Comparison of ENCODE assay signal across 23 cellular contexts in the genomic region with DNA sequence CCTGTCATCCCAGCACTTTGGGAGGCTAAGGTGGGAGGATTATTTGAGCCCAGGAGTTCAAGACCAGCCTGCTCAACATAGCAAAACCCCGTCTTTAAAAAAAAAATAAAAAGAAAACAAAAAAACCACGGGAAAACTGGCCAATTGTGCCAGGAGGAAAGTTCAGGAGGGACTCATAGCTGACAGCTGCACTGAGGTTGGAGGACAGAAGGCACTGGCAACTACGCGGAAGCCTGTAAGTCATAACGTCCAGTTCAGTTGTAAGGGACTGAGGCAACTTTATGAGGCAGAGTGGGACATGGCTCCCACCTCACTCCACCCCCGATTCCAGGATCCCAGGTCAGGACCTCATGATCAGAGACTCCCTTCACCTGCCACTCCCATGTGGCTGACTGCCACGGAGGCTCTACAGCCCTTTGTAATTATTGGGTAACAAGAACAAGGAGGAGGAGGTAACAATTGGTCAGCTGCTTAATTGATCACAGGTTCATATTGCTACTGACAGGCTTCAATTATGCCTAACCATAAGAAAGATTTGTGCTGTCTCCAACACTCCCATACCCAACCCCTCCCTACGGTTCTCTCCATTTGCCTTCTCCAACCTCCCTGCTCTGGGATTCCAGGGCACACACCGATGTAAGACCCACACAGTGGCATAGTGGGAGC. TPM values are rescaled to one million over a fixed set of nuclear protein-coding genes. Genes with fewer than 3 reads are reported as not detected.
DNase-seq lines count a peak whose midpoint lies in the region; ATAC-seq, FAIRE-seq and TF ChIP-seq lines count a peak whose summit lies in the region.
"Had no signal": no experiment of that assay in that cellular context is flagged by ENCODE, and none has a peak within 500 bp of the region (broad histone marks: within the 10 kb centered on the region; RNA-seq: fewer than 3 reads in every experiment).

No MANE protein-coding gene starts in this region.

- no peaks in the 10 kb centered on the region for H3K36me3 Mint-ChIP-seq in activated naive CD8-positive, alpha-beta T cell treated with anti-CD3 and anti-CD28 coated beads, Interleukin-2, amount 50 U/mL, for 24 hours (ENCODE audit: low read depth)

- no peak overlapping the region for H2AFZ ChIP-seq in IMR-90 (replicated peaks; ENCODE audit: low read length, poor library complexity)
- H2AFZ ChIP-seq in H1 (ENCODE audit: low read length): no peak overlapping the region
- H2AFZ ChIP-seq: GM23248 had no signal

- H2BK15ac ChIP-seq in IMR-90 (ENCODE audit: low read depth, low read length): no peak overlapping the region
- no peak overlapping the region for H2BK15ac ChIP-seq in H1 (ENCODE audit: low read length)

- H2BK120ac ChIP-seq in IMR-90 (ENCODE audit: low read depth, low read length) (no peak overlapping the region), H1 (replicated peaks; ENCODE audit: low read depth, low read length) (peak overlapping the region; percentile 33)

- no peaks in the 10 kb centered on the region for H3K9me3 ChIP-seq in IMR-90 (ENCODE audit: control insufficient read depth, insufficient read depth, low read length)
- no peaks in the 10 kb centered on the region for H3K9me3 ChIP-seq in H1 (ENCODE audit: insufficient read depth in 2 of 2, low read depth in 1 of 2, low read length in 1 of 2)
- no peaks in the 10 kb centered on the region for H3K9me3 ChIP-seq in small intestine (ENCODE audit: control insufficient read depth, low read depth)
- H3K9me3 ChIP-seq: BLaER1, HAP-1 had no signal

- H3K79me1 ChIP-seq in IMR-90 (ENCODE audit: low read depth in 1 of 2, low read length in 2 of 2): no peaks in the 10 kb centered on the region
- no peaks in the 10 kb centered on the region for H3K79me1 ChIP-seq in H1 (ENCODE audit: low read depth, low read length)

- H3K79me2 ChIP-seq in H1 (ENCODE audit: control insufficient read depth in 1 of 2, insufficient read depth in 2 of 2, low read length in 2 of 2): no peaks in the 10 kb centered on the region

- peak overlapping the region; percentile 5 for H2AK9ac ChIP-seq in IMR-90 (replicated peaks; ENCODE audit: low read depth, low read length, poor library complexity)

- no peak overlapping the region for H3K4ac ChIP-seq in IMR-90 (ENCODE audit: low read depth, low read length)
- no peak overlapping the region for H3K4ac ChIP-seq in H1 (replicated peaks; ENCODE audit: insufficient read length, low read depth, low read length)

- TF ChIP-seq CTCF in IMR-90 (conservative IDR thresholded peaks at IDR 0.05; ENCODE audit: low read depth, low read length) (no peak), H1 (IDR thresholded peaks at IDR 0.05; ENCODE audit: control extremely low read depth in 1 of 3, insufficient read depth in 1 of 3, low read depth in 1 of 3, low read length in 3 of 3) (no peak)

- no peak for DNase-seq in IMR-90
- peak; percentile 63 for DNase-seq in NCI-H2227 (lab: John Stamatoyannopoulos, UW; ENCODE audit: unreplicated experiment)
- DNase-seq in H1 (ENCODE audit: low read depth in 1 of 2, low spot score in 2 of 2): no peak
- peak; percentile 35 for DNase-seq in small intestine
- no peak for DNase-seq in activated naive CD8-positive, alpha-beta T cell treated with anti-CD3 and anti-CD28 coated beads, Interleukin-2, amount 50 U/mL, for 24 hours
- DNase-seq in T-helper 2 cell: no peak
- DNase-seq: ACHN; CD4-positive, alpha-beta T cell; DMS 273 treated with DMSO at 0.1 percent for 48 hours; DMS79 treated with DMSO at 0.1 percent for 48 hours; GM23248; NCI-H1694 treated with DMSO at 0.1 percent for 48 hours; NCI-H2081 treated with DMSO at 0.1 percent for 48 hours; NCI-H2171 treated with DMSO at 0.1 percent for 48 hours; NCI-H446 treated with DMSO at 0.1 percent for 48 hours; NCI-H526 treated with DMSO at 0.1 percent for 48 hours; SIG-M5 had no signal

- H2AK5ac ChIP-seq in IMR-90 (ENCODE audit: low read depth, low read length): no peak overlapping the region
- H2AK5ac ChIP-seq in H1 (ENCODE audit: low read depth, low read length): no peak overlapping the region

- peaks cover 2% of the 10 kb centered on the region for H3K4me1 ChIP-seq in IMR-90 (ENCODE audit: control insufficient read depth, insufficient read depth, low read length)
- peaks cover 0 to 3% (median 0%) of the 10 kb centered on the region in 4 experiments; a peak in 2 of 7 replicates for H3K4me1 ChIP-seq in H1 (replicated peaks in 1 of 4; ENCODE audit: control insufficient read depth in 3 of 4, insufficient read depth in 4 of 4, low read length in 3 of 4)
- no peaks in the 10 kb centered on the region for H3K4me1 ChIP-seq in small intestine (ENCODE audit: control insufficient read depth in 2 of 2, insufficient read depth in 1 of 2, low read depth in 1 of 2, low read length in 1 of 2)
- H3K4me1 ChIP-seq: HAP-1 had no signal

- no peak overlapping the region for H3K9ac ChIP-seq in IMR-90 (ENCODE audit: low read depth, low read length)
- no peak overlapping the region for H3K9ac ChIP-seq in H1 (replicated peaks in 1 of 4; ENCODE audit: extremely low read depth in 1 of 4, low read depth in 3 of 4, low read length in 3 of 4)
- H3K9ac ChIP-seq: BLaER1, GM23248 had no signal

- in situ Hi-C loops in IMR-90 (cut with MboI; ENCODE audit: low sequenced_read_pairs): no loop called here

- no peak overlapping the region for H3K27ac Mint-ChIP-seq in activated naive CD8-positive, alpha-beta T cell treated with anti-CD3 and anti-CD28 coated beads, Interleukin-2, amount 50 U/mL, for 24 hours
- H3K27ac Mint-ChIP-seq: CD4-positive, alpha-beta T cell had no signal

- ATAC-seq in IMR-90 (ENCODE audit: low read depth): no peak
- no peak for ATAC-seq in HG02870 (IDR thresholded peaks at IDR 0.05; ENCODE audit: unreplicated experiment)
- ATAC-seq in activated naive CD8-positive, alpha-beta T cell treated with anti-CD3 and anti-CD28 coated beads, Interleukin-2, amount 50 U/mL, for 24 hours: no peak
- ATAC-seq: GM12878, Panc1 had no signal

- H4K8ac ChIP-seq in IMR-90 (ENCODE audit: low read depth in 2 of 2, low read length in 2 of 2): no peak overlapping the region
- no peak overlapping the region; the same call in 1 of the 2 replicates for H4K8ac ChIP-seq in H1 (ENCODE audit: extremely low read depth, insufficient read depth, low read length)

- BruUV-seq in IMR-90 (replicated peaks; lab: Mats Ljungman, UMichigan): no TSS peak

- no peak for TF ChIP-seq EP300 in H1 (IDR thresholded peaks at IDR 0.05; ENCODE audit: borderline replicate concordance in 1 of 2, low read depth in 2 of 2, low read length in 2 of 2)

- 80% methylated on average over 1 of the region's 9 CpGs; no CpG with 5 or more reads in 1 of the 2 experiments for WGBS in IMR-90 (ENCODE audit: extremely low coverage in 2 of 2, insufficient read length in 1 of 2), 2 experiments
- 91% methylated on average over 9 of the region's 9 CpGs; no CpG with 5 or more reads in 1 of the 2 experiments for WGBS in H1 (ENCODE audit: extremely low coverage in 1 of 2, insufficient coverage in 1 of 2, insufficient read length in 1 of 2, insufficient replicate concordance in 2 of 2, low coverage in 1 of 2, low lambda C conversion rate in 2 of 2, missing lambda C conversion rate in 1 of 2), 2 experiments
- WGBS in small intestine, 3 donors: 24 to 65% (median 31%) methylated on average over 8 to 9 of the region's 9 CpGs

- H3K4me3 Mint-ChIP-seq in activated naive CD8-positive, alpha-beta T cell treated with anti-CD3 and anti-CD28 coated beads, Interleukin-2, amount 50 U/mL, for 24 hours: no peak overlapping the region
- H3K4me3 Mint-ChIP-seq: CD4-positive, alpha-beta T cell had no signal

- H4K91ac ChIP-seq in IMR-90 (ENCODE audit: insufficient read depth, low read depth, low read length) (no peak overlapping the region), H1 (replicated peaks; ENCODE audit: insufficient read length, low read length) (no peak overlapping the region)

- H3K23me2 ChIP-seq in H1 (ENCODE audit: low read depth, low read length): peaks cover 2% of the 10 kb centered on the region; the same call in 1 of the 2 replicates

- no peak overlapping the region for H2BK12ac ChIP-seq in H1 (ENCODE audit: low read depth, low read length)

- H2BK20ac ChIP-seq in IMR-90 (ENCODE audit: low read depth, low read length): no peak overlapping the region
- H2BK20ac ChIP-seq in H1 (ENCODE audit: low read length): no peak overlapping the region

- CTCF ChIA-PET in IMR-90 (lab: Yijun Ruan, JAX) (interaction anchor here (0.6 kb wide), 1 partner anchor 152 kb away, joined by 5 read pairs; no protein-coding TSS in a partner anchor), H1 (lab: Charles Lee; ENCODE audit: partially characterized antibody) (no interaction called here)

- H4K20me1 ChIP-seq in IMR-90 (ENCODE audit: insufficient read depth, low read length) (0 out of 2 replicates have a peak, but pooled peaks cover 3% of the 10 kb centered on the region), H1 (replicated peaks in 1 of 2; ENCODE audit: control insufficient read depth in 1 of 2, insufficient read depth in 2 of 2, low read length in 2 of 2) (peaks cover 0 to 1% of the 10 kb centered on the region in 2 experiments)
- H4K20me1 ChIP-seq: BLaER1 had no signal

- dilution Hi-C loops in IMR-90 (cut with HindIII; ENCODE audit: low sequenced_read_pairs, unreplicated experiment): no loop called here

- H2BK5ac ChIP-seq in IMR-90 (ENCODE audit: low read depth, low read length, poor library complexity, severe bottlenecking): no peak overlapping the region
- no peak overlapping the region for H2BK5ac ChIP-seq in H1 (ENCODE audit: low read depth, low read length)

- H3K4me3 ChIP-seq in IMR-90 (ENCODE audit: insufficient read depth, low read depth, low read length) (no peak overlapping the region), H1 (ENCODE audit: extremely low read depth in 1 of 4, insufficient read depth in 2 of 4, low read depth in 3 of 4, low read length in 4 of 4) (no peak overlapping the region), small intestine (ENCODE audit: low read depth in 1 of 2, low read length in 2 of 2) (no peak overlapping the region)
- H3K4me3 ChIP-seq: BLaER1, GM12878, GM23248, HAP-1 had no signal

- TF ChIP-seq POLR2A in IMR-90 (IDR thresholded peaks at IDR 0.05; ENCODE audit: low read depth, low read length) (no peak), H1 (IDR thresholded peaks at IDR 0.05; ENCODE audit: control extremely low read depth in 1 of 2, low read depth in 2 of 2, low read length in 2 of 2) (no peak)

- H3K27me3 Mint-ChIP-seq in activated naive CD8-positive, alpha-beta T cell treated with anti-CD3 and anti-CD28 coated beads, Interleukin-2, amount 50 U/mL, for 24 hours: peaks cover 8% of the 10 kb centered on the region

- H3K23ac ChIP-seq in IMR-90 (ENCODE audit: low read depth, low read length) (no peak overlapping the region), H1 (ENCODE audit: insufficient read length) (no peak overlapping the region)

- H3K9me3 Mint-ChIP-seq in activated naive CD8-positive, alpha-beta T cell treated with anti-CD3 and anti-CD28 coated beads, Interleukin-2, amount 50 U/mL, for 24 hours: no peaks in the 10 kb centered on the region
- H3K9me3 Mint-ChIP-seq: CD4-positive, alpha-beta T cell had no signal

- H3K14ac ChIP-seq in IMR-90 (replicated peaks; ENCODE audit: low read depth, low read length) (no peak overlapping the region), H1 (ENCODE audit: insufficient read length) (no peak overlapping the region)

- H3K4me2 ChIP-seq in IMR-90 (ENCODE audit: low read depth, low read length) (no peak overlapping the region), H1 (ENCODE audit: insufficient read depth in 1 of 2, low read depth in 2 of 2, low read length in 2 of 2) (no peak overlapping the region)
- H3K4me2 ChIP-seq: BLaER1 had no signal

- TF ChIP-seq RAD21 in IMR-90 (IDR thresholded peaks at IDR 0.05; ENCODE audit: low read length): no peak
- no peak for TF ChIP-seq RAD21 in H1 (IDR thresholded peaks at IDR 0.05 in 1 of 2, conservative IDR thresholded peaks at IDR 0.05 in 1 of 2; ENCODE audit: low read depth in 2 of 2, low read length in 2 of 2)

- no peak overlapping the region for H3K27ac ChIP-seq in IMR-90 (ENCODE audit: insufficient read depth, low read length)
- no peak overlapping the region for H3K27ac ChIP-seq in H1 (ENCODE audit: low read depth, low read length)
- H3K27ac ChIP-seq in small intestine (ENCODE audit: low read depth in 1 of 2, low read length in 1 of 2): no peak overlapping the region
- H3K27ac ChIP-seq: BLaER1, GM23248 had no signal

- peaks cover 3% of the 10 kb centered on the region for H3K9me1 ChIP-seq in IMR-90 (ENCODE audit: insufficient read depth, low read length)

- POLR2A ChIA-PET in IMR-90 (lab: Charles Lee; ENCODE audit: unreplicated experiment) (no interaction called here), H1 (lab: Charles Lee; ENCODE audit: partially characterized antibody) (no interaction called here)

- intact Hi-C loops in IMR-90 (cut with micrococcal nuclease): no loop called here

- H3K27me3 ChIP-seq in IMR-90 (ENCODE audit: control insufficient read depth, insufficient read depth, low read length) (peaks cover 12% of the 10 kb centered on the region), H1 (replicated peaks in 1 of 4; ENCODE audit: control insufficient read depth in 3 of 4, extremely low read depth in 1 of 4, insufficient read depth in 3 of 4, low read length in 3 of 4) (no peaks in the 10 kb centered on the region; a peak in 2 of 7 replicates), small intestine (ENCODE audit: control insufficient read depth in 2 of 2, insufficient read depth in 2 of 2, low read length in 2 of 2) (no peaks in the 10 kb centered on the region)
- H3K27me3 ChIP-seq: BLaER1 had no signal

- H3K4me1 Mint-ChIP-seq in activated naive CD8-positive, alpha-beta T cell treated with anti-CD3 and anti-CD28 coated beads, Interleukin-2, amount 50 U/mL, for 24 hours: peaks cover 2% of the 10 kb centered on the region

- no peak overlapping the region for H3K18ac ChIP-seq in IMR-90 (ENCODE audit: low read depth, low read length)
- no peak overlapping the region for H3K18ac ChIP-seq in H1 (ENCODE audit: extremely low read depth, low read length)

- H3K56ac ChIP-seq in IMR-90 (ENCODE audit: extremely low read depth, insufficient read depth, low read length): no peak overlapping the region
- no peak overlapping the region for H3K56ac ChIP-seq in H1 (replicated peaks; ENCODE audit: insufficient read length, low read depth, low read length)

- FAIRE-seq in H1 (lab: Jason Lieb, UNC): no peak
- FAIRE-seq in small intestine (lab: Jason Lieb, UNC): no peak
- FAIRE-seq: GM12878 had no signal

- H3K36me3 ChIP-seq in IMR-90 (ENCODE audit: control insufficient read depth, insufficient read depth, low read length) (no peaks in the 10 kb centered on the region), H1 (ENCODE audit: control insufficient read depth in 2 of 4, insufficient read depth in 4 of 4, low read length in 3 of 4) (no peaks in the 10 kb centered on the region), small intestine (ENCODE audit: control insufficient read depth in 2 of 2, insufficient read depth in 2 of 2, low read length in 2 of 2) (no peaks in the 10 kb centered on the region)
- H3K36me3 ChIP-seq: BLaER1, HAP-1 had no signal

- no peak overlapping the region for H4K5ac ChIP-seq in IMR-90 (ENCODE audit: low read depth, low read length)
- H4K5ac ChIP-seq in H1 (ENCODE audit: insufficient read length, low read depth, low read length): no peak overlapping the region

RNA-seq across cellular contexts. Expression of gene CCL24, which starts 1.9 kb away (rescaled TPM):
- total RNA-seq in IMR-90 (2012; rRNA removed): not detected in 2 replicates
- not detected in 2 replicates for polyA plus RNA-seq in IMR-90 (2012; rRNA removed)
- polyA plus RNA-seq in IMR-90 (2012; cell fraction: cytosol; rRNA removed): not detected in 2 replicates
- polyA plus RNA-seq in IMR-90 (2012; cell fraction: nucleus; rRNA removed; ENCODE audit: low replicate concordance): 0.17 and 0.21 TPM in 2 replicates
- total RNA-seq in H1 (2021; fragmentation: NEBNext Ultra II Directional; extraction: Animal tissue kit (Norgen Biotek cat#: 25700)): not detected in 2 replicates
- polyA plus RNA-seq in H1 (2011; rRNA removed): not detected in 2 replicates
- not detected for polyA plus RNA-seq in H1 (2011; cell fraction: cytosol; rRNA removed)
- not detected for polyA plus RNA-seq in H1 (2011; cell fraction: nucleus; rRNA removed)
- not detected in 4 replicates for polyA plus RNA-seq in H1 (2012, experiment 1 of 2)
- polyA plus RNA-seq in H1 (2012, experiment 2 of 2): not detected
- polyA plus RNA-seq in H1 (2013, experiment 1 of 2): not detected
- polyA plus RNA-seq in H1 (2013, experiment 2 of 2): not detected
- polyA minus RNA-seq in H1 (2011; rRNA and poly(A)+ RNA removed): not detected in 2 replicates
- not detected for polyA minus RNA-seq in H1 (2011; cell fraction: cytosol; rRNA and poly(A)+ RNA removed)
- not detected for polyA minus RNA-seq in H1 (2011; cell fraction: nucleus; rRNA and poly(A)+ RNA removed)
- 10 to 100 TPM in 2 of 3 donors, 1 to 10 TPM in 1; 2.9 to 76.7 (median 34.9) TPM for polyA plus RNA-seq in small intestine
- total RNA-seq: CD4-positive, alpha-beta T cell; GM12878; GM23248; MCF 10A had no signal
- polyA plus RNA-seq: GM12878, GM23248 had no signal

RNA-seq across cellular contexts. Expression of gene CCL26, which starts 43.5 kb away (rescaled TPM):
- total RNA-seq in IMR-90 (2012; rRNA removed): not detected in 2 replicates
- polyA plus RNA-seq in IMR-90 (2012; rRNA removed): not detected in 2 replicates
- 0.28 TPM in 1 of 2 replicates, not detected in the other for polyA plus RNA-seq in IMR-90 (2012; cell fraction: cytosol; rRNA removed)
- polyA plus RNA-seq in IMR-90 (2012; cell fraction: nucleus; rRNA removed; ENCODE audit: low replicate concordance): 0.34 TPM in 1 of 2 replicates, not detected in the other
- total RNA-seq in H1 (2021; fragmentation: NEBNext Ultra II Directional; extraction: Animal tissue kit (Norgen Biotek cat#: 25700)): 14.8 and 14.9 TPM in 2 replicates
- polyA plus RNA-seq in H1 (2011; rRNA removed): 5.4 and 8.7 TPM in 2 replicates
- polyA plus RNA-seq in H1 (2011; cell fraction: cytosol; rRNA removed): 4.8 TPM
- polyA plus RNA-seq in H1 (2011; cell fraction: nucleus; rRNA removed): 9.3 TPM
- 14.6 to 19.9 TPM (median 17.0 TPM) in 4 replicates for polyA plus RNA-seq in H1 (2012, experiment 1 of 2)
- polyA plus RNA-seq in H1 (2012, experiment 2 of 2): 44.7 TPM
- polyA plus RNA-seq in H1 (2013, experiment 1 of 2): 70.5 TPM
- polyA plus RNA-seq in H1 (2013, experiment 2 of 2): 86.8 TPM
- polyA minus RNA-seq in H1 (2011; rRNA and poly(A)+ RNA removed): 3.2 and 3.3 TPM in 2 replicates
- 7.8 TPM for polyA minus RNA-seq in H1 (2011; cell fraction: cytosol; rRNA and poly(A)+ RNA removed)
- 1.6 TPM for polyA minus RNA-seq in H1 (2011; cell fraction: nucleus; rRNA and poly(A)+ RNA removed)
- 1 to 10 TPM in 1 of 3 donors, not detected in 2; 3.7 TPM for polyA plus RNA-seq in small intestine
- total RNA-seq: CD4-positive, alpha-beta T cell; GM12878; GM23248; MCF 10A had no signal
- polyA plus RNA-seq: GM12878 had no signal

Comparison
In these comparisons a context has a peak if more than half of its experiments do, and no peak if none do; other contexts are left out.
1. DNase-seq: peak in NCI-H2227 (single experiment) and small intestine (single experiment); none in IMR-90 (single experiment), H1 (0 of 2), activated naive CD8-positive, alpha-beta T cell treated with anti-CD3 and anti-CD28 coated beads, Interleukin-2, amount 50 U/mL, for 24 hours (single experiment) and T-helper 2 cell (0 of 5).